In genomic region chr15:74928771-74929198, GRCh38 we compare ENCODE assay signal across 1 cellular context.
TF ChIP-seq lines count a peak whose summit lies in the region.

No MANE protein-coding gene starts in this region.

TF ChIP-seq in K562, 482 proteins besides CTCF, POLR2A, EP300 and RAD21:
- no peak for TF ChIP-seq ELF2 (CRISPR knock-in tag; IDR thresholded peaks at IDR 0.05)
- TF ChIP-seq, protein P1, sequence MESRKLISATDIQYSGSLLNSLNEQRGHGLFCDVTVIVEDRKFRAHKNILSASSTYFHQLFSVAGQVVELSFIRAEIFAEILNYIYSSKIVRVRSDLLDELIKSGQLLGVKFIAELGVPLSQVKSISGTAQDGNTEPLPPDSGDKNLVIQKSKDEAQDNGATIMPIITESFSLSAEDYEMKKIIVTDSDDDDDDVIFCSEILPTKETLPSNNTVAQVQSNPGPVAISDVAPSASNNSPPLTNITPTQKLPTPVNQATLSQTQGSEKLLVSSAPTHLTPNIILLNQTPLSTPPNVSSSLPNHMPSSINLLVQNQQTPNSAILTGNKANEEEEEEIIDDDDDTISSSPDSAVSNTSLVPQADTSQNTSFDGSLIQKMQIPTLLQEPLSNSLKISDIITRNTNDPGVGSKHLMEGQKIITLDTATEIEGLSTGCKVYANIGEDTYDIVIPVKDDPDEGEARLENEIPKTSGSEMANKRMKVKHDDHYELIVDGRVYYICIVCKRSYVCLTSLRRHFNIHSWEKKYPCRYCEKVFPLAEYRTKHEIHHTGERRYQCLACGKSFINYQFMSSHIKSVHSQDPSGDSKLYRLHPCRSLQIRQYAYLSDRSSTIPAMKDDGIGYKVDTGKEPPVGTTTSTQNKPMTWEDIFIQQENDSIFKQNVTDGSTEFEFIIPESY (CRISPR knock-in tag; IDR thresholded peaks at IDR 0.05): no peak
- TF ChIP-seq ZNF696 (CRISPR knock-in tag; conservative IDR thresholded peaks at IDR 0.05): no peak
- no peak for TF ChIP-seq MYBL2 (IDR thresholded peaks at IDR 0.05; ENCODE audit: low read depth)
- no peak for TF ChIP-seq MYBL2 (CRISPR knock-in tag; IDR thresholded peaks at IDR 0.05; ENCODE audit: borderline replicate concordance)
- TF ChIP-seq ARID4B (CRISPR knock-in tag; IDR thresholded peaks at IDR 0.05): no peak
- no peak for TF ChIP-seq NFATC3 (IDR thresholded peaks at IDR 0.05)
- no peak for TF ChIP-seq SRSF1 (IDR thresholded peaks at IDR 0.05; ENCODE audit: low read depth, low read length)
- TF ChIP-seq MGA (IDR thresholded peaks at IDR 0.05): no peak
- no peak for TF ChIP-seq ZFP30 (CRISPR knock-in tag; IDR thresholded peaks at IDR 0.05; ENCODE audit: borderline replicate concordance)
- no peak for TF ChIP-seq ZNF609 (CRISPR knock-in tag; IDR thresholded peaks at IDR 0.05; ENCODE audit: borderline replicate concordance)
- no peak for TF ChIP-seq TCF7 (IDR thresholded peaks at IDR 0.05; ENCODE audit: borderline replicate concordance)
- TF ChIP-seq SMARCC2 (IDR thresholded peaks at IDR 0.05; ENCODE audit: low read depth): no peak
- TF ChIP-seq NONO (IDR thresholded peaks at IDR 0.05; ENCODE audit: low read depth in 2 of 2, low read length in 1 of 2): no peak
- no peak for TF ChIP-seq TBP (optimal IDR thresholded peaks at IDR 0.05; ENCODE audit: low read depth, low read length)
- TF ChIP-seq LARP7 (IDR thresholded peaks at IDR 0.05): no peak
- TF ChIP-seq ZNF24 (IDR thresholded peaks at IDR 0.05): no peak
- TF ChIP-seq POLR2G (IDR thresholded peaks at IDR 0.05; ENCODE audit: low read depth, low read length): no peak
- TF ChIP-seq TRIM28 (IDR thresholded peaks at IDR 0.05): no peak
- TF ChIP-seq ZNF41 (CRISPR knock-in tag; conservative IDR thresholded peaks at IDR 0.05): no peak
- TF ChIP-seq TRIM24 (IDR thresholded peaks at IDR 0.05): no peak
